Comparison of ENCODE assay signal across 8 cellular contexts in genomic region chr1:113978863-113979702, GRCh38. TPM values are rescaled to one million over a fixed set of nuclear protein-coding genes. Genes with fewer than 3 reads are reported as not detected.
DNase-seq lines count a peak whose midpoint lies in the region; ATAC-seq, FAIRE-seq and TF ChIP-seq lines count a peak whose summit lies in the region.

TSS of gene OLFML3 (plus strand) at chr1:113979474. CDS start at chr1:113979517, 43 bp downstream.

- no peaks in the 10 kb centered on the region for H3K27me3 ChIP-seq in PC-9 (ENCODE audit: insufficient read depth, low read depth)

- H3K4me3 ChIP-seq in PC-9: peak within 1 kb of the TSS; percentile 45; the same call in 1 of the 2 replicates

- H3K4me2 ChIP-seq in PC-9: peak within 1 kb of the TSS; percentile 71

- no peaks in the 10 kb centered on the region for H4K20me1 ChIP-seq in PC-9 (ENCODE audit: insufficient read depth)

- peak; percentile 29 for ATAC-seq in activated naive CD8-positive, alpha-beta T cell treated with anti-CD3 and anti-CD28 coated beads, Interleukin-2, amount 10 ng/mL, durations not matched to agents 7 days and 5 days (ENCODE audit: low read depth)
- peak; percentile 76 for ATAC-seq in Right ventricle myocardium superior (ENCODE audit: poor library complexity)
- ATAC-seq in omental fat pad (ENCODE audit: low FRiP score): peak; percentile 78
- no peak for ATAC-seq in GM18858 (IDR thresholded peaks at IDR 0.05; ENCODE audit: unreplicated experiment)

- peak; percentile 35 for FAIRE-seq in urothelium cell line (lab: Jason Lieb, UNC)

- peak within 1 kb of the TSS; percentile 61 for H2AFZ ChIP-seq in PC-9

- no peaks in the 10 kb centered on the region for H3K9me2 ChIP-seq in PC-9 (ENCODE audit: insufficient read depth)

- CTCF ChIA-PET in PC-9 (lab: Charles Lee): interaction anchor here (0.5 to 1.2 kb wide), 5 partner anchors 75 to 1616 kb away, joined by 3 to 11 read pairs (median 3); partner anchors contain the start of gene AP4B1

- peaks cover 15% of the 10 kb centered on the region; the same call in 1 of the 2 replicates for H3F3A ChIP-seq in PC-9 (ENCODE audit: insufficient read depth, low read depth)

- peaks cover 33% of the 10 kb centered on the region for H3K4me1 Mint-ChIP-seq in activated naive CD8-positive, alpha-beta T cell treated with anti-CD3 and anti-CD28 coated beads, Interleukin-2, amount 10 ng/mL, durations not matched to agents 7 days and 5 days

- peaks cover 10% of the 10 kb centered on the region for H3K36me3 Mint-ChIP-seq in activated naive CD8-positive, alpha-beta T cell treated with anti-CD3 and anti-CD28 coated beads, Interleukin-2, amount 10 ng/mL, durations not matched to agents 7 days and 5 days

- H3K27ac Mint-ChIP-seq in activated naive CD8-positive, alpha-beta T cell treated with anti-CD3 and anti-CD28 coated beads, Interleukin-2, amount 10 ng/mL, durations not matched to agents 7 days and 5 days: no peak within 1 kb of the TSS

- peak; percentile 94 for TF ChIP-seq CTCF in PC-9 (conservative IDR thresholded peaks at IDR 0.05)
- TF ChIP-seq CTCF in omental fat pad (IDR thresholded peaks at IDR 0.05): peak in 2 of 3 donors; percentile 24 to 40

- no peaks in the 10 kb centered on the region for H3K9me3 ChIP-seq in PC-9 (ENCODE audit: insufficient read depth, low read depth)

- intact Hi-C loops in PC-9 (cut with micrococcal nuclease; ENCODE audit: unreplicated experiment): loop anchor here (1.0 to 2.0 kb wide), 3 partner anchors 240 to 368 kb away; no protein-coding TSS in a partner anchor
- intact Hi-C loops in Right ventricle myocardium superior (cut with DNase I): loop anchor here (2.0 kb wide), 1 partner anchor 304 kb away; no protein-coding TSS in a partner anchor

- peaks cover 8% of the 10 kb centered on the region for H3K79me2 ChIP-seq in PC-9 (ENCODE audit: low read depth)

- no TSS peak for BruUV-seq in PC-9 (replicated peaks; lab: Mats Ljungman, UMichigan)

- peaks cover 16% of the 10 kb centered on the region for H3K4me1 ChIP-seq in PC-9 (replicated peaks; ENCODE audit: insufficient read depth)

- H3K27ac ChIP-seq in PC-9: peak within 1 kb of the TSS; percentile 79

- H3K4me3 Mint-ChIP-seq in activated naive CD8-positive, alpha-beta T cell treated with anti-CD3 and anti-CD28 coated beads, Interleukin-2, amount 10 ng/mL, durations not matched to agents 7 days and 5 days: no peak within 1 kb of the TSS

- DNase-seq in GM03348 (ENCODE audit: low spot score): peak; percentile 93
- peak; percentile 78 for DNase-seq in KBM-7
- DNase-seq in PC-9: peak; percentile 67 to 85
- peak; percentile 43 for DNase-seq in activated naive CD8-positive, alpha-beta T cell treated with anti-CD3 and anti-CD28 coated beads, Interleukin-2, amount 10 ng/mL, durations not matched to agents 7 days and 5 days
- peak; percentile 85 for DNase-seq in Right ventricle myocardium superior
- DNase-seq in omental fat pad (ENCODE audit: low spot score): peak; percentile 90
- peak; percentile 92 for DNase-seq in urothelium cell line (ENCODE audit: low spot score)

- in situ Hi-C loops in KBM-7 (cut with MboI; ENCODE audit: low pct_unique_long_range_greater_than_20kb, low sequenced_read_pairs): loop anchor here (25.0 kb wide), 1 partner anchor 308 kb away; no protein-coding TSS in a partner anchor

- no peaks in the 10 kb centered on the region for H3K9me3 Mint-ChIP-seq in activated naive CD8-positive, alpha-beta T cell treated with anti-CD3 and anti-CD28 coated beads, Interleukin-2, amount 10 ng/mL, durations not matched to agents 7 days and 5 days

- POLR2A ChIA-PET in PC-9 (lab: Charles Lee; ENCODE audit: unreplicated experiment): no interaction called here
- POLR2A ChIA-PET in activated naive CD8-positive, alpha-beta T cell treated with anti-CD3 and anti-CD28 coated beads, Interleukin-2, amount 10 ng/mL, durations not matched to agents 7 days and 5 days (lab: Charles Lee): interaction anchor here (1.7 kb wide), 1 partner anchor 304 kb away, joined by 7 read pairs; no protein-coding TSS in a partner anchor

- no peaks in the 10 kb centered on the region for H3K27me3 Mint-ChIP-seq in activated naive CD8-positive, alpha-beta T cell treated with anti-CD3 and anti-CD28 coated beads, Interleukin-2, amount 10 ng/mL, durations not matched to agents 7 days and 5 days

- H3K36me3 ChIP-seq in PC-9 (ENCODE audit: low read depth): no peaks in the 10 kb centered on the region

RNA-seq across cellular contexts. Expression of gene OLFML3, which starts in this region (rescaled TPM):
- total RNA-seq in PC-9 (2021): 0.45 and 0.52 TPM in 2 replicates
- under 1 TPM; 0.45 to 0.64 TPM for total RNA-seq in activated naive CD8-positive, alpha-beta T cell treated with anti-CD3 and anti-CD28 coated beads, Interleukin-2, amount 10 ng/mL, durations not matched to agents 7 days and 5 days
- 10.9 TPM for total RNA-seq in Right ventricle myocardium superior
- total RNA-seq in omental fat pad: 100 to 1,000 TPM in 2 of 4 donors, 10 to 100 TPM in 2; 54.4 to 173 (median 90.6) TPM

Comparison
In these comparisons a context has a peak if more than half of its experiments do, and no peak if none do; other contexts are left out.
1. Peak in DNase-seq, H3K4me3 ChIP-seq, H3K27ac ChIP-seq and H3K4me2 ChIP-seq in PC-9; RNA of the gene not detected or under 1 TPM.
2. Peak in DNase-seq and ATAC-seq in activated naive CD8-positive, alpha-beta T cell treated with anti-CD3 and anti-CD28 coated beads, Interleukin-2, amount 10 ng/mL, durations not matched to agents 7 days and 5 days; RNA of the gene not detected or under 1 TPM.
3. DNase-seq: peak in every context shown above with its lines; median percentile 93 in GM03348; 92 in urothelium cell line; 90 in omental fat pad; 85 in Right ventricle myocardium superior; 78 in KBM-7; 76 in PC-9; 43 in activated naive CD8-positive, alpha-beta T cell treated with anti-CD3 and anti-CD28 coated beads, Interleukin-2, amount 10 ng/mL, durations not matched to agents 7 days and 5 days.